ENCODE assay signal across 9 cellular contexts in genomic region chr9:130265431-130266235, GRCh38. TPM values are rescaled to one million over a fixed set of nuclear protein-coding genes. Genes with fewer than 3 reads are reported as not detected.
DNase-seq lines count a peak whose midpoint lies in the region; ATAC-seq and TF ChIP-seq lines count a peak whose summit lies in the region.
"Had no signal": no experiment of that assay in that cellular context is flagged by ENCODE, and none has a peak within 500 bp of the region (broad histone marks: within the 10 kb centered on the region; RNA-seq: fewer than 3 reads in every experiment).

A gene with protein sequence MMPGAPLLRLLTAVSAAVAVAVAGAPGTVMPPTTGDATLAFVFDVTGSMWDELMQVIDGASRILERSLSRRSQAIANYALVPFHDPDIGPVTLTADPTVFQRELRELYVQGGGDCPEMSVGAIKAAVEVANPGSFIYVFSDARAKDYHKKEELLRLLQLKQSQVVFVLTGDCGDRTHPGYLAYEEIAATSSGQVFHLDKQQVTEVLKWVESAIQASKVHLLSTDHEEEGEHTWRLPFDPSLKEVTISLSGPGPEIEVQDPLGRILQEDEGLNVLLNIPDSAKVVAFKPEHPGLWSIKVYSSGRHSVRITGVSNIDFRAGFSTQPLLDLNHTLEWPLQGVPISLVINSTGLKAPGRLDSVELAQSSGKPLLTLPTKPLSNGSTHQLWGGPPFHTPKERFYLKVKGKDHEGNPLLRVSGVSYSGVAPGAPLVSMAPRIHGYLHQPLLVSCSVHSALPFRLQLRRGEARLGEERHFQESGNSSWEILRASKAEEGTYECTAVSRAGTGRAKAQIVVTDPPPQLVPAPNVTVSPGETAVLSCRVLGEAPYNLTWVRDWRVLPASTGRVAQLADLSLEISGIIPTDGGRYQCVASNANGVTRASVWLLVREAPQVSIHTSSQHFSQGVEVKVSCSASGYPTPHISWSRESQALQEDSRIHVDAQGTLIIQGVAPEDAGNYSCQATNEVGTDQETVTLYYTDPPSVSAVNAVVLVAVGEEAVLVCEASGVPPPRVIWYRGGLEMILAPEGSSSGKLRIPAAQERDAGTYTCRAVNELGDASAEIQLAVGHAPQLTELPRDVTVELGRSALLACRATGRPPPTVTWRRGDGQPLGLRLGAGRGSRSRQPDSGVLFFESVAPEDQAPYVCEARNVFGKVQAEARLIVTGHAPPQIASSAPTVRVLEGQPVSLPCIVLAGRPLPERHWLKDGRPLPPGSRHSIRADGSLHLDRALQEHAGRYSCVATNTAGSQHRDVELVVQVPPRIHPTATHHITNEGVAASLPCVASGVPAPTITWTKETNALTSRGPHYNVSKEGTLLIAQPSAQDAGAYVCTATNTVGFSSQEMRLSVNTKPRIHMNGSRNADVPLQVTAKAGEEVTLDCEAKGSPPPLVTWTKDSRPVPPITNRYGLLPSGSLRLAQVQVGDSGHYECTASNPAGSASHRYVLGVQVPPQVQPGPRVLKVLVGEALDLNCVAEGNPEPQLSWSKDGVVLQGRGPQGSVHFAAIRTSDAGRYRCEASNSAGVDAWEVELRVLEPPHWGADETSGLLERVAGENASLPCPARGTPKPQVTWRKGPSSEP (N-terminal part only) (plus strand): TSS chr9:130265760. CDS start chr9:130265879, 119 bp downstream.

- H3K9me3 ChIP-seq in right lobe of liver (no peaks in the 10 kb centered on the region), thyroid gland (no peaks in the 10 kb centered on the region)
- H3K9me3 ChIP-seq: adrenal gland had no signal

- H3K27ac ChIP-seq in right lobe of liver (no peak within 1 kb of the TSS), thyroid gland (no peak within 1 kb of the TSS)
- H3K27ac ChIP-seq: adrenal gland had no signal

- H3K36me3 ChIP-seq in right lobe of liver (no peaks in the 10 kb centered on the region), thyroid gland (no peaks in the 10 kb centered on the region)
- H3K36me3 ChIP-seq: adrenal gland had no signal

- peak; percentile 28 for DNase-seq in NCI-H1105 treated with DMSO at 0.1 percent for 48 hours (lab: John Stamatoyannopoulos, UW)
- DNase-seq in NCI-H1105 (lab: John Stamatoyannopoulos, UW): no peak
- DNase-seq in dermis blood vessel endothelial cell: peak; percentile 37
- DNase-seq in right lobe of liver: peak in 2 of 3 donors; percentile 57 to 58
- DNase-seq in thyroid gland: peak; percentile 21 to 35
- DNase-seq in stimulated activated CD4-positive, alpha-beta T cell treated with anti-CD3 and anti-CD28 coated beads, Interleukin-2, amount 100 ng/mL, for 48 hours: no peak
- no peak for DNase-seq in activated CD4-positive, alpha-beta T cell treated with anti-CD3 and anti-CD28 coated beads, Interleukin-2, amount 50 U/mL, for 1 hour

- H3K4me3 ChIP-seq in right lobe of liver: peak within 1 kb of the TSS; percentile 22 to 42 (median 31)
- peak within 1 kb of the TSS in 1 of 3 donors; percentile 21 for H3K4me3 ChIP-seq in thyroid gland (replicated peaks in 1 of 3)

- H3K27me3 ChIP-seq in right lobe of liver (no peaks in the 10 kb centered on the region), thyroid gland (no peaks in the 10 kb centered on the region)

- TF ChIP-seq CTCF in right lobe of liver (IDR thresholded peaks at IDR 0.05) (no peak), thyroid gland (IDR thresholded peaks at IDR 0.05) (no peak)

- intact Hi-C loops in right lobe of liver (cut with DNase I) (loop anchor here in 1 of 2 donors (10.0 kb wide), 1 partner anchor 79 kb away; no protein-coding TSS in a partner anchor), thyroid gland (cut with DNase I) (no loop called here)

- peaks cover 0 to 40% (median 16%) of the 10 kb centered on the region in 4 donors for H3K4me1 ChIP-seq in right lobe of liver
- peaks cover 10 to 15% of the 10 kb centered on the region in 2 donors for H3K4me1 ChIP-seq in thyroid gland

- 9% methylated on average over 4 of the region's 89 CpGs for WGBS in right lobe of liver (ENCODE audit: insufficient coverage, low coverage, low lambda C conversion rate, missing lambda C conversion rate)
- 0 to 1% methylated on average over 14 to 29 of the region's 89 CpGs for WGBS in thyroid gland, 2 donors

- TF ChIP-seq POLR2A in right lobe of liver (IDR thresholded peaks at IDR 0.05) (no peak), thyroid gland (IDR thresholded peaks at IDR 0.05) (no peak)

- ATAC-seq in right lobe of liver: peak; percentile 38 to 53 (median 47)
- no peak for ATAC-seq in GM18870 (IDR thresholded peaks at IDR 0.05; ENCODE audit: unreplicated experiment)

RNA-seq across cellular contexts. Expression of the gene that starts here (rescaled TPM):
- under 0.01 and 1.0 TPM in 2 replicates for total RNA-seq in dermis blood vessel endothelial cell
- 1 to 10 TPM in 4 of 6 experiments, under 1 TPM in 2; 0.31 to 2.0 (median 1.1) TPM for total RNA-seq in right lobe of liver
- total RNA-seq in thyroid gland: 1 to 10 TPM; 1.7 to 5.5 (median 3.5) TPM

Comparison
In these comparisons a context has a peak if more than half of its experiments do, and no peak if none do; other contexts are left out.
1. DNase-seq: peak in NCI-H1105 treated with DMSO at 0.1 percent for 48 hours (single experiment), dermis blood vessel endothelial cell (single experiment), right lobe of liver (2 of 3) and thyroid gland (2 of 2); none in NCI-H1105 (single experiment), stimulated activated CD4-positive, alpha-beta T cell treated with anti-CD3 and anti-CD28 coated beads, Interleukin-2, amount 100 ng/mL, for 48 hours (0 of 2) and activated CD4-positive, alpha-beta T cell treated with anti-CD3 and anti-CD28 coated beads, Interleukin-2, amount 50 U/mL, for 1 hour (single experiment).